25 cellular contexts compared by ENCODE assay signal in genomic region chr6:143692696-143693095, GRCh38. TPM values are rescaled to one million over a fixed set of nuclear protein-coding genes. Genes with fewer than 3 reads are reported as not detected.
A peak's percentile ranks its signal among the peaks of the same experiment; 100 is the strongest.
DNase-seq lines count a peak whose midpoint lies in the region; ATAC-seq and TF ChIP-seq lines count a peak whose summit lies in the region.
"Had no signal": no experiment of that assay in that cellular context is flagged by ENCODE, and none has a peak within 500 bp of the region (broad histone marks: within the 10 kb centered on the region; RNA-seq: fewer than 3 reads in every experiment).

No MANE protein-coding gene starts in this region.

- H3K4me1 ChIP-seq in right cardiac atrium (ENCODE audit: control insufficient read depth, insufficient read depth, low read length) (peaks cover 7% of the 10 kb centered on the region), hepatocyte (ENCODE audit: insufficient read depth) (peaks cover 54% of the 10 kb centered on the region), trophoblast cell (ENCODE audit: control insufficient read depth in 1 of 2, insufficient read depth in 2 of 2, low read length in 2 of 2) (peaks cover 0 to 11% of the 10 kb centered on the region in 2 experiments), aorta (ENCODE audit: control insufficient read depth in 1 of 2, insufficient read depth in 2 of 2, low read length in 2 of 2) (peaks cover 10 to 12% of the 10 kb centered on the region in 2 donors)

- H3K4ac ChIP-seq in trophoblast cell (ENCODE audit: low read depth, low read length) = no peak overlapping the region

- no peak for TF ChIP-seq CTCF in hepatocyte (IDR thresholded peaks at IDR 0.05; ENCODE audit: poor library complexity)

- no peak overlapping the region for H2BK120ac ChIP-seq in trophoblast cell (ENCODE audit: insufficient read depth, low read length, poor library complexity)

- H3K9me3 ChIP-seq in right cardiac atrium (ENCODE audit: control insufficient read depth, low read length) (no peaks in the 10 kb centered on the region), hepatocyte (ENCODE audit: low read depth) (no peaks in the 10 kb centered on the region), trophoblast cell (ENCODE audit: insufficient read depth, low read depth, low read length) (no peaks in the 10 kb centered on the region), aorta (ENCODE audit: control insufficient read depth, low read length) (no peaks in the 10 kb centered on the region)
- H3K9me3 ChIP-seq: psoas muscle had no signal

- no peaks in the 10 kb centered on the region for H3K9me3 Mint-ChIP-seq in natural killer cell treated with Interleukin-12 subunit alpha and Interleukin-12 subunit beta and Interleukin-15 and Interleukin-18, amount 100 ng/mL, for 72 hours
- H3K9me3 Mint-ChIP-seq: activated naive CD8-positive, alpha-beta T cell treated with anti-CD3 and anti-CD28 coated beads, Interleukin-2, amount 10 ng/mL, durations not matched to agents 7 days and 5 days; neural crest cell; stimulated activated naive B cell treated with anti-CD40 and anti-IgM and Interleukin-4, amounts not matched to agents 10 μg/mL and 1 μg/mL and 100 μg/mL, for 72 hours; T-helper 2 cell treated with Interferon-gamma antibody and Interleukin-4, amounts not matched to agents 5 μg/mL and 100 μg/mL, for 36 hours had no signal

- no peak overlapping the region for H3K4me3 Mint-ChIP-seq in natural killer cell treated with Interleukin-12 subunit alpha and Interleukin-12 subunit beta and Interleukin-15 and Interleukin-18, amount 100 ng/mL, for 72 hours
- H3K4me3 Mint-ChIP-seq: activated naive CD8-positive, alpha-beta T cell treated with anti-CD3 and anti-CD28 coated beads, Interleukin-2, amount 10 ng/mL, durations not matched to agents 7 days and 5 days; neural crest cell; stimulated activated naive B cell treated with anti-CD40 and anti-IgM and Interleukin-4, amounts not matched to agents 10 μg/mL and 1 μg/mL and 100 μg/mL, for 72 hours; T-helper 2 cell treated with Interferon-gamma antibody and Interleukin-4, amounts not matched to agents 5 μg/mL and 100 μg/mL, for 36 hours had no signal

- peaks cover 30 to 33% of the 10 kb centered on the region in 2 donors for H3K4me1 Mint-ChIP-seq in natural killer cell treated with Interleukin-12 subunit alpha and Interleukin-12 subunit beta and Interleukin-15 and Interleukin-18, amount 100 ng/mL, for 72 hours (ENCODE audit: low read depth in 2 of 2)

- H4K8ac ChIP-seq in trophoblast cell (ENCODE audit: low read depth, low read length) = no peak overlapping the region

- H3K79me1 ChIP-seq in trophoblast cell (ENCODE audit: low read length) = no peaks in the 10 kb centered on the region

- H3K27ac Mint-ChIP-seq in natural killer cell treated with Interleukin-12 subunit alpha and Interleukin-12 subunit beta and Interleukin-15 and Interleukin-18, amount 100 ng/mL, for 72 hours = no peak overlapping the region
- H3K27ac Mint-ChIP-seq: activated naive CD8-positive, alpha-beta T cell treated with anti-CD3 and anti-CD28 coated beads, Interleukin-2, amount 10 ng/mL, durations not matched to agents 7 days and 5 days; stimulated activated naive B cell treated with anti-CD40 and anti-IgM and Interleukin-4, amounts not matched to agents 10 μg/mL and 1 μg/mL and 100 μg/mL, for 72 hours; T-helper 2 cell treated with Interferon-gamma antibody and Interleukin-4, amounts not matched to agents 5 μg/mL and 100 μg/mL, for 36 hours had no signal

- H2BK12ac ChIP-seq in trophoblast cell (ENCODE audit: low read length) = no peak overlapping the region

- H3K79me2 ChIP-seq in hepatocyte (peaks cover 97% of the 10 kb centered on the region), trophoblast cell (ENCODE audit: control insufficient read depth, insufficient read depth, low read length, poor library complexity) (peaks cover 2% of the 10 kb centered on the region)

- no peak overlapping the region for H3K23ac ChIP-seq in trophoblast cell (ENCODE audit: low read length)

- no peaks in the 10 kb centered on the region for H3K36me3 Mint-ChIP-seq in natural killer cell treated with Interleukin-12 subunit alpha and Interleukin-12 subunit beta and Interleukin-15 and Interleukin-18, amount 100 ng/mL, for 72 hours
- H3K36me3 Mint-ChIP-seq: activated naive CD8-positive, alpha-beta T cell treated with anti-CD3 and anti-CD28 coated beads, Interleukin-2, amount 10 ng/mL, durations not matched to agents 7 days and 5 days; stimulated activated naive B cell treated with anti-CD40 and anti-IgM and Interleukin-4, amounts not matched to agents 10 μg/mL and 1 μg/mL and 100 μg/mL, for 72 hours had no signal

- no peak overlapping the region for H3K18ac ChIP-seq in trophoblast cell (ENCODE audit: low read length)

- intact Hi-C loops in right cardiac atrium (cut with DNase I) = loop anchor here in 1 of 4 donors (10.0 kb wide), 1 partner anchor 52 kb away; no protein-coding TSS in a partner anchor
- intact Hi-C loops in Right ventricle myocardium superior (cut with DNase I) = no loop called here
- intact Hi-C loops in aorta (cut with DNase I) = loop anchor here in 1 of 2 donors (5.0 kb wide), 1 partner anchor 50 kb away; no protein-coding TSS in a partner anchor

- no peak overlapping the region for H4K91ac ChIP-seq in trophoblast cell (ENCODE audit: low read depth, low read length)

- peaks cover 3% of the 10 kb centered on the region for H4K20me1 ChIP-seq in hepatocyte (ENCODE audit: insufficient read depth, poor library complexity, severe bottlenecking)

- H3K27me3 ChIP-seq in right cardiac atrium (ENCODE audit: control insufficient read depth, insufficient read depth) = no peaks in the 10 kb centered on the region
- H3K27me3 ChIP-seq in hepatocyte = no peaks in the 10 kb centered on the region
- H3K27me3 ChIP-seq in trophoblast cell (ENCODE audit: insufficient read depth, low read length) = no peaks in the 10 kb centered on the region
- H3K27me3 ChIP-seq in aorta (ENCODE audit: control insufficient read depth in 1 of 2, insufficient read depth in 2 of 2, low read length in 1 of 2) = no peaks in the 10 kb centered on the region

- H2AFZ ChIP-seq in hepatocyte (no peak overlapping the region), trophoblast cell (ENCODE audit: insufficient read depth, low read length, poor library complexity) (no peak overlapping the region)

- H3K36me3 ChIP-seq in hepatocyte (replicated peaks; ENCODE audit: insufficient read depth, low read depth) (no peaks in the 10 kb centered on the region), trophoblast cell (ENCODE audit: control insufficient read depth in 1 of 2, insufficient read depth in 2 of 2, low read length in 2 of 2) (peaks cover 0 to 3% of the 10 kb centered on the region in 2 experiments), aorta (ENCODE audit: control insufficient read depth in 1 of 2, insufficient read depth in 2 of 2, low read length in 1 of 2) (no peaks in the 10 kb centered on the region)
- H3K36me3 ChIP-seq: WERI-Rb-1 had no signal

- H3K4me3 ChIP-seq in right cardiac atrium (ENCODE audit: low read length) = no peak overlapping the region
- no peak overlapping the region for H3K4me3 ChIP-seq in hepatocyte
- no peak overlapping the region for H3K4me3 ChIP-seq in trophoblast cell (ENCODE audit: low read depth, low read length)
- peak overlapping the region in 1 of 2 donors; percentile 4 for H3K4me3 ChIP-seq in aorta (ENCODE audit: low read length in 2 of 2)
- H3K4me3 ChIP-seq: psoas muscle, SK-N-MC, smooth muscle cell had no signal

- no peaks in the 10 kb centered on the region for H3K9me2 ChIP-seq in hepatocyte (replicated peaks; ENCODE audit: insufficient read depth)

- no peak overlapping the region for H3K14ac ChIP-seq in trophoblast cell (ENCODE audit: low read length)

- no peak overlapping the region for H3K9ac ChIP-seq in trophoblast cell (ENCODE audit: low read length)

- WGBS in right cardiac atrium = 76% methylated on average over 3 of the region's 3 CpGs
- WGBS in hepatocyte (ENCODE audit: low lambda C conversion rate, missing lambda C conversion rate) = 36% methylated on average over 3 of the region's 3 CpGs
- no CpG with 5 or more reads among the region's 3 CpGs for WGBS in trophoblast cell (ENCODE audit: extremely low coverage, insufficient coverage, insufficient read length)
- 32 to 43% methylated on average over 3 of the region's 3 CpGs for WGBS in aorta, 2 donors

- H2AK5ac ChIP-seq in trophoblast cell (ENCODE audit: low read length) = no peak overlapping the region

- peak overlapping the region; percentile 31 for H3K27ac ChIP-seq in right cardiac atrium (ENCODE audit: low read length)
- H3K27ac ChIP-seq in hepatocyte = peak overlapping the region; percentile 73
- H3K27ac ChIP-seq in trophoblast cell (ENCODE audit: low read depth, low read length) = no peak overlapping the region
- peak overlapping the region; percentile 62 to 98 for H3K27ac ChIP-seq in aorta (ENCODE audit: low read depth in 1 of 2, low read length in 2 of 2)
- H3K27ac ChIP-seq: psoas muscle, SK-N-MC, WERI-Rb-1 had no signal

- no peaks in the 10 kb centered on the region for H3K27me3 Mint-ChIP-seq in natural killer cell treated with Interleukin-12 subunit alpha and Interleukin-12 subunit beta and Interleukin-15 and Interleukin-18, amount 100 ng/mL, for 72 hours
- H3K27me3 Mint-ChIP-seq: stimulated activated naive B cell treated with anti-CD40 and anti-IgM and Interleukin-4, amounts not matched to agents 10 μg/mL and 1 μg/mL and 100 μg/mL, for 72 hours had no signal

- no peak overlapping the region for H2BK5ac ChIP-seq in trophoblast cell (ENCODE audit: low read depth, low read length, poor library complexity)

- H4K12ac ChIP-seq in trophoblast cell (ENCODE audit: low read depth, low read length) = no peak overlapping the region

- ATAC-seq in right cardiac atrium = no peak
- ATAC-seq in Right ventricle myocardium superior (ENCODE audit: poor library complexity) = no peak
- no peak for ATAC-seq in aorta (ENCODE audit: low FRiP score)
- no peak for ATAC-seq in HG02763 (IDR thresholded peaks at IDR 0.05; ENCODE audit: unreplicated experiment)
- no peak for ATAC-seq in natural killer cell treated with Interleukin-12 subunit alpha and Interleukin-12 subunit beta and Interleukin-15 and Interleukin-18, amount 100 ng/mL, for 72 hours
- ATAC-seq: left cardiac atrium; stimulated activated naive B cell treated with anti-CD40 and anti-IgM and Interleukin-4, amounts not matched to agents 10 μg/mL and 1 μg/mL and 100 μg/mL, for 72 hours had no signal

- H3K4me2 ChIP-seq in hepatocyte (peak overlapping the region; percentile 62), trophoblast cell (ENCODE audit: low read length) (no peak overlapping the region)
- H3K4me2 ChIP-seq: smooth muscle cell had no signal

- DNase-seq in right cardiac atrium (no peak), Right ventricle myocardium superior (no peak), hepatocyte (ENCODE audit: low spot score) (peak; percentile 32), trophoblast cell (peak; percentile 7 to 43), aorta (no peak), ecto neural progenitor cell (ENCODE audit: low spot score) (no peak)
- no peak for DNase-seq in natural killer cell treated with Interleukin-12 subunit alpha and Interleukin-12 subunit beta and Interleukin-15 and Interleukin-18, amount 100 ng/mL, for 72 hours (ENCODE audit: low spot score)
- DNase-seq: activated CD4-positive, alpha-beta T cell treated with anti-CD3 and anti-CD28 coated beads, Interleukin-2, amount 50 U/mL, for 4 hours; activated CD8-positive, alpha-beta memory T cell treated with anti-CD3 and anti-CD28 coated beads, Interleukin-2, amount 50 U/mL, for 4 hours; activated naive CD8-positive, alpha-beta T cell treated with anti-CD3 and anti-CD28 coated beads, Interleukin-2, amount 10 ng/mL, durations not matched to agents 7 days and 5 days; cortex of kidney; DMS79 treated with DMSO at 0.1 percent for 48 hours; left cardiac atrium; midbrain; NCI-H1417; NCI-H524; psoas muscle; stimulated activated CD4-positive, alpha-beta T cell treated with anti-CD3 and anti-CD28 coated beads, Interleukin-2, amount 100 ng/mL, for 48 hours; stimulated activated naive B cell treated with anti-CD40 and anti-IgM and Interleukin-4, amounts not matched to agents 10 μg/mL and 1 μg/mL and 100 μg/mL, for 72 hours; WERI-Rb-1 had no signal

RNA-seq across cellular contexts. Expression of gene PHACTR2, which starts 14.9 kb away (rescaled TPM):
- total RNA-seq in right cardiac atrium (10 to 100 TPM; 47.3 to 75.7 (median 59.9) TPM), Right ventricle myocardium superior (70.0 TPM), hepatocyte (107 and 111 TPM in 2 replicates), aorta (10 to 100 TPM; 87.1 to 96.8 TPM)
- polyA plus RNA-seq in right cardiac atrium (10.7 TPM), hepatocyte (86.6 and 96.8 TPM in 2 replicates), aorta (10 to 100 TPM; 15.3 TPM)
- 49.4 and 55.3 TPM in 2 replicates for polyA plus RNA-seq in trophoblast cell (2013)
- total RNA-seq in natural killer cell treated with Interleukin-12 subunit alpha and Interleukin-12 subunit beta and Interleukin-15 and Interleukin-18, amount 100 ng/mL, for 72 hours = 10 to 100 TPM; 19.9 to 23.6 TPM

Comparison
In these comparisons a context has a peak if more than half of its experiments do, and no peak if none do; other contexts are left out.
1. DNase-seq: peak in hepatocyte (single experiment) and trophoblast cell (2 of 2); none in right cardiac atrium (0 of 3), Right ventricle myocardium superior (single experiment), aorta (0 of 2), ecto neural progenitor cell (single experiment) and natural killer cell treated with Interleukin-12 subunit alpha and Interleukin-12 subunit beta and Interleukin-15 and Interleukin-18, amount 100 ng/mL, for 72 hours (single experiment).